Comparison of ENCODE assay signal across 11 cellular contexts in genomic region chr6:32148289-32148688, GRCh38. TPM values are rescaled to one million over a fixed set of nuclear protein-coding genes. Genes with fewer than 3 reads are reported as not detected.
DNase-seq lines count a peak whose midpoint lies in the region; ATAC-seq and TF ChIP-seq lines count a peak whose summit lies in the region.
"Had no signal": no experiment of that assay in that cellular context is flagged by ENCODE, and none has a peak within 500 bp of the region (broad histone marks: within the 10 kb centered on the region; RNA-seq: fewer than 3 reads in every experiment).

No MANE protein-coding gene starts in this region.

- no peaks in the 10 kb centered on the region for H3K36me3 Mint-ChIP-seq in T-helper 2 cell treated with Interferon-gamma antibody and Interleukin-4, amounts not matched to agents 5 μg/mL and 100 μg/mL, for 36 hours (ENCODE audit: low read depth)
- H3K36me3 Mint-ChIP-seq in activated CD8-positive, alpha-beta T cell treated with anti-CD3 and anti-CD28 coated beads, Interleukin-2, amount 10 ng/mL, durations not matched to agents 7 days and 5 days (ENCODE audit: low read depth): no peaks in the 10 kb centered on the region

- no peak for DNase-seq in T-helper 2 cell treated with Interferon-gamma antibody and Interleukin-4, amounts not matched to agents 5 μg/mL and 100 μg/mL, for 36 hours (ENCODE audit: low spot score)
- no peak for DNase-seq in T-helper 2 cell
- DNase-seq in activated CD8-positive, alpha-beta T cell treated with anti-CD3 and anti-CD28 coated beads, Interleukin-2, amount 10 ng/mL, durations not matched to agents 7 days and 5 days: no peak
- peak; percentile 13 for DNase-seq in hepatocyte (ENCODE audit: low spot score)
- DNase-seq in skeletal muscle cell (ENCODE audit: low read depth): no peak
- DNase-seq in ureter (ENCODE audit: low spot score): no peak
- no peak for DNase-seq in HCEC 1CT
- DNase-seq: NCI-H187 treated with DMSO at 0.1 percent for 48 hours had no signal

- H3K79me2 ChIP-seq in hepatocyte: no peaks in the 10 kb centered on the region

- no peak for TF ChIP-seq CTCF in hepatocyte (IDR thresholded peaks at IDR 0.05; ENCODE audit: poor library complexity)

- peaks cover 18% of the 10 kb centered on the region for H3K4me1 Mint-ChIP-seq in T-helper 2 cell treated with Interferon-gamma antibody and Interleukin-4, amounts not matched to agents 5 μg/mL and 100 μg/mL, for 36 hours (ENCODE audit: low read depth)
- peaks cover 36% of the 10 kb centered on the region for H3K4me1 Mint-ChIP-seq in activated CD8-positive, alpha-beta T cell treated with anti-CD3 and anti-CD28 coated beads, Interleukin-2, amount 10 ng/mL, durations not matched to agents 7 days and 5 days (ENCODE audit: low read depth)

- no peaks in the 10 kb centered on the region for H4K20me1 ChIP-seq in hepatocyte (ENCODE audit: insufficient read depth, poor library complexity, severe bottlenecking)

- 60% methylated on average over 12 of the region's 12 CpGs for WGBS in hepatocyte (ENCODE audit: low lambda C conversion rate, missing lambda C conversion rate)

- no peak for ATAC-seq in activated CD8-positive, alpha-beta T cell treated with anti-CD3 and anti-CD28 coated beads, Interleukin-2, amount 10 ng/mL, durations not matched to agents 7 days and 5 days
- ATAC-seq in GM21737 (IDR thresholded peaks at IDR 0.05; ENCODE audit: unreplicated experiment): no peak

- no peaks in the 10 kb centered on the region for H3K9me2 ChIP-seq in hepatocyte (replicated peaks; ENCODE audit: insufficient read depth)

- H3K4me1 ChIP-seq in hepatocyte (ENCODE audit: insufficient read depth): peaks cover 15% of the 10 kb centered on the region

- H3K27ac ChIP-seq in hepatocyte: no peak overlapping the region

- CTCF ChIA-PET in activated CD8-positive, alpha-beta T cell treated with anti-CD3 and anti-CD28 coated beads, Interleukin-2, amount 10 ng/mL, durations not matched to agents 7 days and 5 days (lab: Charles Lee): interaction anchor here (0.8 to 1.8 kb wide), 4 partner anchors 8 to 47 kb away, joined by 3 to 4 read pairs (median 4); partner anchors contain the start of gene GPSM3

- peak overlapping the region; percentile 79 for H3K4me3 Mint-ChIP-seq in T-helper 2 cell treated with Interferon-gamma antibody and Interleukin-4, amounts not matched to agents 5 μg/mL and 100 μg/mL, for 36 hours
- H3K4me3 Mint-ChIP-seq in activated CD8-positive, alpha-beta T cell treated with anti-CD3 and anti-CD28 coated beads, Interleukin-2, amount 10 ng/mL, durations not matched to agents 7 days and 5 days: peak overlapping the region; percentile 68

- no peak overlapping the region for H3K4me3 ChIP-seq in hepatocyte
- H3K4me3 ChIP-seq in skeletal muscle cell (ENCODE audit: low read depth, low read length): peak overlapping the region; percentile 21
- H3K4me3 ChIP-seq: lung had no signal

- POLR2A ChIA-PET in activated CD8-positive, alpha-beta T cell treated with anti-CD3 and anti-CD28 coated beads, Interleukin-2, amount 10 ng/mL, durations not matched to agents 7 days and 5 days (lab: Charles Lee): interaction anchor here (0.7 to 1.2 kb wide), 3 partner anchors 20 to 69 kb away, joined by 3 read pairs; partner anchors contain the start of gene ATF6B

- H3K4me2 ChIP-seq in hepatocyte: peak overlapping the region; percentile 66

- H2AFZ ChIP-seq in hepatocyte: no peak overlapping the region

- peaks cover 67% of the 10 kb centered on the region for H3K27me3 Mint-ChIP-seq in T-helper 2 cell treated with Interferon-gamma antibody and Interleukin-4, amounts not matched to agents 5 μg/mL and 100 μg/mL, for 36 hours (ENCODE audit: low read depth)
- H3K27me3 Mint-ChIP-seq in activated CD8-positive, alpha-beta T cell treated with anti-CD3 and anti-CD28 coated beads, Interleukin-2, amount 10 ng/mL, durations not matched to agents 7 days and 5 days (ENCODE audit: low read depth): peaks cover 43% of the 10 kb centered on the region

- H3K27me3 ChIP-seq in hepatocyte: peaks cover 26% of the 10 kb centered on the region

- H3K36me3 ChIP-seq in hepatocyte (replicated peaks; ENCODE audit: insufficient read depth, low read depth): no peaks in the 10 kb centered on the region

- no peak overlapping the region for H3K27ac Mint-ChIP-seq in T-helper 2 cell treated with Interferon-gamma antibody and Interleukin-4, amounts not matched to agents 5 μg/mL and 100 μg/mL, for 36 hours
- H3K27ac Mint-ChIP-seq in activated CD8-positive, alpha-beta T cell treated with anti-CD3 and anti-CD28 coated beads, Interleukin-2, amount 10 ng/mL, durations not matched to agents 7 days and 5 days: no peak overlapping the region

- no peaks in the 10 kb centered on the region for H3K9me3 Mint-ChIP-seq in T-helper 2 cell treated with Interferon-gamma antibody and Interleukin-4, amounts not matched to agents 5 μg/mL and 100 μg/mL, for 36 hours
- no peaks in the 10 kb centered on the region for H3K9me3 Mint-ChIP-seq in activated CD8-positive, alpha-beta T cell treated with anti-CD3 and anti-CD28 coated beads, Interleukin-2, amount 10 ng/mL, durations not matched to agents 7 days and 5 days (ENCODE audit: insufficient read depth)

- no peaks in the 10 kb centered on the region for H3K9me3 ChIP-seq in hepatocyte (ENCODE audit: low read depth)

RNA-seq across cellular contexts. Expression of gene PRRT1, which starts 3.5 kb away (rescaled TPM):
- total RNA-seq in activated CD8-positive, alpha-beta T cell treated with anti-CD3 and anti-CD28 coated beads, Interleukin-2, amount 10 ng/mL, durations not matched to agents 7 days and 5 days: under 1 TPM; 0.37 to 0.45 TPM
- total RNA-seq in hepatocyte (0.10 TPM in 1 of 2 replicates, not detected in the other), ureter (2.8 TPM)
- polyA plus RNA-seq in hepatocyte: 0.91 and 4.0 TPM in 2 replicates
- total RNA-seq: A172 had no signal

RNA-seq across cellular contexts. Expression of gene PPT2, which starts 5.7 kb away (rescaled TPM):
- total RNA-seq in activated CD8-positive, alpha-beta T cell treated with anti-CD3 and anti-CD28 coated beads, Interleukin-2, amount 10 ng/mL, durations not matched to agents 7 days and 5 days: 10 to 100 TPM; 15.4 to 17.1 TPM
- total RNA-seq in hepatocyte: 20.2 and 27.2 TPM in 2 replicates
- polyA plus RNA-seq in hepatocyte: 29.7 and 34.3 TPM in 2 replicates
- total RNA-seq in ureter: 19.0 TPM

RNA-seq across cellular contexts. Expression of gene EGFL8, which starts 16.1 kb away (rescaled TPM):
- total RNA-seq in activated CD8-positive, alpha-beta T cell treated with anti-CD3 and anti-CD28 coated beads, Interleukin-2, amount 10 ng/mL, durations not matched to agents 7 days and 5 days: 10 to 100 TPM in 1 of 2 experiments, 1 to 10 TPM in 1; 9.8 to 12.2 TPM
- total RNA-seq in hepatocyte (1.8 and 4.5 TPM in 2 replicates), ureter (26.3 TPM)
- polyA plus RNA-seq in hepatocyte: 12.2 and 19.5 TPM in 2 replicates

RNA-seq across cellular contexts. Expression of gene FKBPL, which starts 18.2 kb away (rescaled TPM):
- 1 to 10 TPM; 7.0 to 8.5 TPM for total RNA-seq in activated CD8-positive, alpha-beta T cell treated with anti-CD3 and anti-CD28 coated beads, Interleukin-2, amount 10 ng/mL, durations not matched to agents 7 days and 5 days
- total RNA-seq in hepatocyte: 5.7 and 6.0 TPM in 2 replicates
- polyA plus RNA-seq in hepatocyte: 6.2 and 6.3 TPM in 2 replicates
- total RNA-seq in ureter: 2.9 TPM

RNA-seq across cellular contexts. Expression of gene ATF6B, which starts 20.2 kb away (rescaled TPM):
- 100 to 1,000 TPM; 107 to 117 TPM for total RNA-seq in activated CD8-positive, alpha-beta T cell treated with anti-CD3 and anti-CD28 coated beads, Interleukin-2, amount 10 ng/mL, durations not matched to agents 7 days and 5 days
- total RNA-seq in hepatocyte (37.9 and 41.9 TPM in 2 replicates), ureter (121 TPM)
- 43.7 and 52.6 TPM in 2 replicates for polyA plus RNA-seq in hepatocyte
